8 cellular contexts compared by ENCODE assay signal in the genomic region with DNA sequence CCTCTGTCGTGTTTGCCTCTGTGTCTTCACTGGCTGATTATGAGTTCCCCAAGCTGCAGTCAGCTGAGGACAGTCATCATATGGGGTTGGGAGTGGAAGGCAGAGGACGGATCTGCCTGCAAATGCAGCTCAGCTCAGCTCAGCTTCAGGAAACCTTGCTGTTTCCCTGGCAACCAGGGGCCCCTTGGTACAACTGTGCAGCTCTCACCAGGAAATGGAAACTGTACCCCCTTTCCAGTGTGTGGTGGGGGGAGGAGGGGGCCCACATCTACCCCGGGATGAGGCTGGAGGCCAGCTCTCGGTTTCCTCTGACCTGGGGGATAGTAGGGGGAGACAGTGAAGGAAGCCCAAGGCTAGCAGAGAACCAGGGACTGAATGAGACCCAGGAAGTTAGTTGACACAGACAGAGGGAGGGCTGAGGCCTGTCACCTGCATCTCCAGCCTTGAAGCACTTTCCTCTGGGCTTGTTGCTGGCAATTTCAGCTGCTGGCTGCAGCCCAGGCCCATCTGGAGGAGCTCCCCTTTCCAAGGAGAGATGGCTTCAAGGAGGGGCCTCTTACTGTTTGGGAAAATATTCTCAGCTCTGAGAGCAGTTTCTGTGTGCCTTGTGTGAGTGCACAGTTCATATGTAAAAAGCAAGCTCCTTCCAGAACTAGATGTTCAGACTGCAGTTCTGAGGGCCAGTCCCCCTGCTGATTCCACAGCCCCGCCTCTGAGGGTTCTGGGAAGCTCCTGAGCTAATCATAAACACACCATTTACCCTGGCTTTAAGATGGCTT. TPM values are rescaled to one million over a fixed set of nuclear protein-coding genes. Genes with fewer than 3 reads are reported as not detected.
DNase-seq lines count a peak whose midpoint lies in the region; ATAC-seq, FAIRE-seq and TF ChIP-seq lines count a peak whose summit lies in the region.

No MANE protein-coding gene starts in this region.

- H3K4me3 ChIP-seq in astrocyte (ENCODE audit: insufficient read depth, low read depth, low read length) = no peak overlapping the region
- no peak overlapping the region for H3K4me3 ChIP-seq in left lung

- peak overlapping the region; percentile 73 for H3K27ac Mint-ChIP-seq in astrocyte (ENCODE audit: unreplicated experiment)

- H3K36me3 ChIP-seq in astrocyte (ENCODE audit: insufficient read depth, low read length) (peaks cover 15% of the 10 kb centered on the region), left lung (peaks cover 0 to 13% of the 10 kb centered on the region in 2 donors)

- peaks cover 22% of the 10 kb centered on the region for H3K36me3 Mint-ChIP-seq in astrocyte (ENCODE audit: low read depth, unreplicated experiment)

- H3K9me3 ChIP-seq in astrocyte (ENCODE audit: insufficient read depth, low read depth, low read length) = no peaks in the 10 kb centered on the region
- no peaks in the 10 kb centered on the region for H3K9me3 ChIP-seq in left lung

- no peak for FAIRE-seq in astrocyte (lab: Jason Lieb, UNC)

- peak overlapping the region; percentile 31 for H3K4me3 Mint-ChIP-seq in astrocyte (ENCODE audit: unreplicated experiment)

- H3K27ac ChIP-seq in astrocyte (ENCODE audit: low read depth, low read length) (no peak overlapping the region), left lung (peak overlapping the region; percentile 53 to 81)

- peaks cover 99% of the 10 kb centered on the region for H4K20me1 ChIP-seq in astrocyte (ENCODE audit: insufficient read depth, low read length)

- no peak overlapping the region for H2AFZ ChIP-seq in astrocyte (ENCODE audit: low read depth, low read length)

- H3K9ac ChIP-seq in astrocyte (ENCODE audit: low read length) = peak overlapping the region; percentile 41

- DNase-seq in NK-92 treated with Interleukin-12 subunit alpha and Interleukin-12 subunit beta, amount 100 ng/mL, for 24 hours (lab: John Stamatoyannopoulos, UW) = peak; percentile 47
- DNase-seq in NK-92 (lab: John Stamatoyannopoulos, UW; ENCODE audit: unreplicated experiment) (no peak), astrocyte (ENCODE audit: low read depth) (no peak), left lung (peak in 1 of 2 donors; percentile 62), cortex of kidney (lab: John Stamatoyannopoulos, UW) (no peak)
- DNase-seq in stimulated activated CD8-positive, alpha-beta memory T cell treated with anti-CD3 and anti-CD28 coated beads, Interleukin-15, amount 100 ng/mL, for 48 hours (ENCODE audit: low read depth in 2 of 2) = peak; percentile 60 to 65

- peak; percentile 50 for ATAC-seq in HG03064 (IDR thresholded peaks at IDR 0.05; ENCODE audit: low read depth, unreplicated experiment)
- peak; percentile 76 for ATAC-seq in SK-N-SH treated with all-trans-retinoic acid at 6 μM for 48 hours
- peak; percentile 53 for ATAC-seq in left lung

- no peaks in the 10 kb centered on the region for H3K9me3 Mint-ChIP-seq in astrocyte (ENCODE audit: unreplicated experiment)

- TF ChIP-seq CTCF in astrocyte (IDR thresholded peaks at IDR 0.05; ENCODE audit: insufficient read depth, low read depth, low read length) (no peak), left lung (IDR thresholded peaks at IDR 0.05) (no peak)

- H3K27me3 Mint-ChIP-seq in astrocyte (ENCODE audit: low read depth, unreplicated experiment) = no peaks in the 10 kb centered on the region

- intact Hi-C loops in left lung (cut with DNase I) = no loop called here

- H3K4me2 ChIP-seq in astrocyte (ENCODE audit: low read length) = peak overlapping the region; percentile 56

- peaks cover 100% of the 10 kb centered on the region for H3K79me2 ChIP-seq in astrocyte (ENCODE audit: insufficient read depth, low read length)

- H3K4me1 ChIP-seq in astrocyte (ENCODE audit: insufficient read depth, low read length) (peaks cover 20% of the 10 kb centered on the region), left lung (peaks cover 33 to 91% of the 10 kb centered on the region in 2 donors)

- H3K27me3 ChIP-seq in astrocyte (ENCODE audit: insufficient read depth, low read length) (no peaks in the 10 kb centered on the region), left lung (no peaks in the 10 kb centered on the region)

- peaks cover 56% of the 10 kb centered on the region for H3K4me1 Mint-ChIP-seq in astrocyte (ENCODE audit: low read depth, unreplicated experiment)

TF ChIP-seq in SK-N-SH treated with all-trans-retinoic acid at 6 μM for 48 hours, 23 proteins besides CTCF, POLR2A, EP300 and RAD21:
- TF ChIP-seq, protein P1, sequence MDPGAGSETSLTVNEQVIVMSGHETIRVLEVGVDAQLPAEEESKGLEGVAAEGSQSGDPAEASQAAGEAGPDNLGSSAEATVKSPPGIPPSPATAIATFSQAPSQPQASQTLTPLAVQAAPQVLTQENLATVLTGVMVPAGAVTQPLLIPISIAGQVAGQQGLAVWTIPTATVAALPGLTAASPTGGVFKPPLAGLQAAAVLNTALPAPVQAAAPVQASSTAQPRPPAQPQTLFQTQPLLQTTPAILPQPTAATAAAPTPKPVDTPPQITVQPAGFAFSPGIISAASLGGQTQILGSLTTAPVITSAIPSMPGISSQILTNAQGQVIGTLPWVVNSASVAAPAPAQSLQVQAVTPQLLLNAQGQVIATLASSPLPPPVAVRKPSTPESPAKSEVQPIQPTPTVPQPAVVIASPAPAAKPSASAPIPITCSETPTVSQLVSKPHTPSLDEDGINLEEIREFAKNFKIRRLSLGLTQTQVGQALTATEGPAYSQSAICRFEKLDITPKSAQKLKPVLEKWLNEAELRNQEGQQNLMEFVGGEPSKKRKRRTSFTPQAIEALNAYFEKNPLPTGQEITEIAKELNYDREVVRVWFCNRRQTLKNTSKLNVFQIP (CRISPR knock-in tag; IDR thresholded peaks at IDR 0.05; ENCODE audit: borderline replicate concordance, low read depth) = no peak
- TF ChIP-seq ZNF8 (CRISPR knock-in tag; IDR thresholded peaks at IDR 0.05) (no peak), ESRRG (CRISPR knock-in tag; IDR thresholded peaks at IDR 0.05) (no peak), GLIS3 (CRISPR knock-in tag; IDR thresholded peaks at IDR 0.05) (no peak), ZC3H10 (CRISPR knock-in tag; IDR thresholded peaks at IDR 0.05) (no peak), ZFP30 (CRISPR knock-in tag; IDR thresholded peaks at IDR 0.05) (no peak), ZNF70 (CRISPR knock-in tag; IDR thresholded peaks at IDR 0.05) (no peak), TCF4 (CRISPR knock-in tag; IDR thresholded peaks at IDR 0.05; ENCODE audit: borderline replicate concordance) (no peak)

RNA-seq across cellular contexts. Expression of gene ANXA6, which starts 6.9 kb away (rescaled TPM):
- total RNA-seq in astrocyte (320 and 349 TPM in 2 replicates), left lung (100 to 1,000 TPM; 188 to 198 TPM)

Comparison
In these comparisons a context has a peak if more than half of its experiments do, and no peak if none do; other contexts are left out.
1. DNase-seq: peak in NK-92 treated with Interleukin-12 subunit alpha and Interleukin-12 subunit beta, amount 100 ng/mL, for 24 hours (single experiment) and stimulated activated CD8-positive, alpha-beta memory T cell treated with anti-CD3 and anti-CD28 coated beads, Interleukin-15, amount 100 ng/mL, for 48 hours (2 of 2); none in NK-92 (single experiment), astrocyte (single experiment) and cortex of kidney (single experiment).
2. Peak in every context shown above with its lines, with median percentiles within 50 percentile points of each other: ATAC-seq.